18 cellular contexts compared by ENCODE assay signal in the genomic region with DNA sequence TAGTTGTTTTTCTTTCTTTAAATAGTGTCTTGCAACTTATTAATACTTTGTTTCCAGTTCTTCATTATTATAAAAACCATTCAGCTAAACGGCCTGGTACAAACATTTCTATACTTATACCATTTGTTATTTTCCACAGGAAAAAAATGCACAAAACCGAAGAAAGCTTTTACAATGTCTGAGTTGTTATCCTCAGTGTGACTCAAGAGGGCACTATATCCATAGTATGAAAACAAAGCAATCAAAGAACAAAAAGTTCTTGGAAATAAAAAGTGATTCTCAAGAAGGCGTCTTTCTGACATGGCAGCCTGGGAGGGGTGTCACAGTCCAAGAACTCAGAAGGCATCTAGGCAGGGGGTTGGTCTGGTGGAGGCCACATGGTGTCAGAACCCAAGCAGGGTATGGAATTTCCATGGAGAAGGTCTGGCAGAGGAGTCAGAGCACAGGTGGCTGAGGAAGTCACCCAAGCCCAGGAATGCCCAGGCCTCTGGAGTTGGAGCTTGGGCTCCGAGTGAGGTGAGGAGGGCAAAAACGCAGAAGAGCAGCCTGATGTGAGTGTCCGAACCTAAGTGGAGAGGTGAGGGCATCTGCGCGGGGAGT.
DNase-seq lines count a peak whose midpoint lies in the region; ATAC-seq, FAIRE-seq and TF ChIP-seq lines count a peak whose summit lies in the region.
"Had no signal": no experiment of that assay in that cellular context is flagged by ENCODE, and none has a peak within 500 bp of the region (broad histone marks: within the 10 kb centered on the region; RNA-seq: fewer than 3 reads in every experiment).

No MANE protein-coding gene starts in this region.

- H3K9me3 Mint-ChIP-seq in natural killer cell, result no peaks in the 10 kb centered on the region
- H3K9me3 Mint-ChIP-seq: activated B cell treated with CpG ODN at 0.5 μM for 24 hours; activated naive CD4-positive, alpha-beta T cell treated with anti-CD3 and anti-CD28 coated beads, Interleukin-2, amount 50 U/mL, for 24 hours; stimulated activated naive CD8-positive, alpha-beta T cell treated with anti-CD3 and anti-CD28 coated beads, Interleukin-15, Interleukin-2, amounts not matched to agents 100 ng/mL and 50 ng/mL, for 24 hours had no signal

- DNase-seq in HepG2 (ENCODE audit: low spot score), result no peak
- DNase-seq in right lobe of liver, result no peak
- DNase-seq in PC-3, result no peak
- DNase-seq in endothelial cell of umbilical vein (ENCODE audit: low read depth, low spot score), result peak; percentile 6
- no peak for DNase-seq in natural killer cell
- DNase-seq: activated B cell treated with CpG ODN at 0.5 μM for 24 hours; Calu3; effector memory CD4-positive, alpha-beta T cell; left ventricle myocardium inferior; NCI-H1930; NCI-H524 treated with DMSO at 0.1 percent for 48 hours; Peyer's patch had no signal

- WGBS in HepG2 (ENCODE audit: low lambda C conversion rate), result 84% methylated on average over 8 of the region's 8 CpGs
- WGBS in right lobe of liver (ENCODE audit: insufficient coverage, low coverage, low lambda C conversion rate, missing lambda C conversion rate), result 91% methylated on average over 7 of the region's 8 CpGs

- in situ Hi-C loops in HepG2 (cut with HindIII; ENCODE audit: extremely low pct_ligation_motif_present, low pct_unique_long_range_greater_than_20kb), result no loop called here

- no peaks in the 10 kb centered on the region for H3F3A ChIP-seq in PC-3 (ENCODE audit: low read length, unreplicated experiment)

- no peak for TF ChIP-seq RAD21 in HepG2 (CRISPR knock-in tag; IDR thresholded peaks at IDR 0.05)

- TF ChIP-seq EP300 in HepG2 (IDR thresholded peaks at IDR 0.05; ENCODE audit: low read depth in 2 of 2, low read length in 2 of 2) (no peak), HepG2 (CRISPR knock-in tag; IDR thresholded peaks at IDR 0.05; ENCODE audit: borderline replicate concordance) (no peak)

- H3K9me3 ChIP-seq in HepG2 (ENCODE audit: low read length) (no peaks in the 10 kb centered on the region), right lobe of liver (no peaks in the 10 kb centered on the region), PC-3 (ENCODE audit: low read length) (no peaks in the 10 kb centered on the region), endothelial cell of umbilical vein (replicated peaks; ENCODE audit: control insufficient read depth, insufficient read depth, low read length) (no peaks in the 10 kb centered on the region)
- H3K9me3 ChIP-seq: left ventricle myocardium inferior, Peyer's patch had no signal

- no TSS peak for BruUV-seq in HepG2 (replicated peaks; lab: Mats Ljungman, UMichigan)
- BruUV-seq in PC-3 (replicated peaks; lab: Mats Ljungman, UMichigan), result no TSS peak
- BruUV-seq in endothelial cell of umbilical vein (replicated peaks; lab: Mats Ljungman, UMichigan), result no TSS peak

- H3K36me3 ChIP-seq in HepG2 (replicated peaks in 1 of 2; ENCODE audit: control insufficient read depth in 1 of 2, insufficient read depth in 2 of 2, low read length in 2 of 2) (peaks cover 9 to 11% of the 10 kb centered on the region in 2 experiments; a peak in 4 of 5 replicates), right lobe of liver (peaks cover 0 to 40% (median 21%) of the 10 kb centered on the region in 4 donors), PC-3 (ENCODE audit: low read depth, low read length) (peaks cover 24% of the 10 kb centered on the region), endothelial cell of umbilical vein (ENCODE audit: control insufficient read depth in 2 of 2, extremely low read depth in 1 of 2, insufficient read depth in 2 of 2, low read length in 2 of 2) (peaks cover 3 to 21% of the 10 kb centered on the region in 2 experiments)

- H3K4me3 Mint-ChIP-seq in natural killer cell, result no peak overlapping the region
- H3K4me3 Mint-ChIP-seq: activated B cell treated with CpG ODN at 0.5 μM for 24 hours; activated naive CD4-positive, alpha-beta T cell treated with anti-CD3 and anti-CD28 coated beads, Interleukin-2, amount 50 U/mL, for 24 hours; stimulated activated naive CD8-positive, alpha-beta T cell treated with anti-CD3 and anti-CD28 coated beads, Interleukin-15, Interleukin-2, amounts not matched to agents 100 ng/mL and 50 ng/mL, for 24 hours had no signal

- no peaks in the 10 kb centered on the region for H3K9me2 ChIP-seq in PC-3 (replicated peaks; ENCODE audit: low read length)

- no peaks in the 10 kb centered on the region for H3K27me3 Mint-ChIP-seq in natural killer cell (ENCODE audit: low read depth in 2 of 2)
- H3K27me3 Mint-ChIP-seq: activated B cell treated with CpG ODN at 0.5 μM for 24 hours; activated naive CD4-positive, alpha-beta T cell treated with anti-CD3 and anti-CD28 coated beads, Interleukin-2, amount 50 U/mL, for 24 hours; stimulated activated naive CD8-positive, alpha-beta T cell treated with anti-CD3 and anti-CD28 coated beads, Interleukin-15, Interleukin-2, amounts not matched to agents 100 ng/mL and 50 ng/mL, for 24 hours had no signal

- CTCF ChIA-PET in HepG2 (lab: Yijun Ruan, JAX; ENCODE audit: low intra/inter-chr PET ratio, low total read pairs), result no interaction called here
- CTCF ChIA-PET in PC-3 (lab: Charles Lee), result no interaction called here
- CTCF ChIA-PET in endothelial cell of umbilical vein (lab: Charles Lee), result interaction anchor here (1.4 kb wide), 1 partner anchor 9 kb away, joined by 5 read pairs; no protein-coding TSS in a partner anchor

- no peaks in the 10 kb centered on the region for H3K9me1 ChIP-seq in endothelial cell of umbilical vein (replicated peaks; ENCODE audit: control insufficient read depth, extremely low read depth, insufficient read depth, low read length)

- no peak overlapping the region for H3K4me2 ChIP-seq in HepG2 (ENCODE audit: low read depth, low read length)
- H3K4me2 ChIP-seq in PC-3 (ENCODE audit: low read length), result no peak overlapping the region
- H3K4me2 ChIP-seq in endothelial cell of umbilical vein (ENCODE audit: insufficient read depth, low read length), result no peak overlapping the region

- no peaks in the 10 kb centered on the region for H4K20me1 ChIP-seq in HepG2 (ENCODE audit: insufficient read depth, low read length)
- no peaks in the 10 kb centered on the region for H4K20me1 ChIP-seq in PC-3 (ENCODE audit: low read length)
- no peaks in the 10 kb centered on the region for H4K20me1 ChIP-seq in endothelial cell of umbilical vein (replicated peaks; ENCODE audit: control insufficient read depth, extremely low read depth, insufficient read depth, low read length)

- no peaks in the 10 kb centered on the region for H3K79me2 ChIP-seq in HepG2 (ENCODE audit: insufficient read depth, low read length)
- H3K79me2 ChIP-seq in PC-3 (ENCODE audit: low read length), result no peaks in the 10 kb centered on the region
- no peaks in the 10 kb centered on the region for H3K79me2 ChIP-seq in endothelial cell of umbilical vein (ENCODE audit: control insufficient read depth, insufficient read depth, low read length)

- TF ChIP-seq POLR2A in HepG2 (IDR thresholded peaks at IDR 0.05; ENCODE audit: insufficient read depth in 1 of 2, low read depth in 2 of 2, low read length in 2 of 2), result no peak
- no peak for TF ChIP-seq POLR2A in right lobe of liver (IDR thresholded peaks at IDR 0.05)
- no peak for TF ChIP-seq POLR2A in endothelial cell of umbilical vein (IDR thresholded peaks at IDR 0.05; ENCODE audit: low read depth, low read length)

- H3K9ac ChIP-seq in HepG2 (ENCODE audit: insufficient read depth, low read depth, low read length) (no peak overlapping the region), PC-3 (ENCODE audit: low read length) (no peak overlapping the region), endothelial cell of umbilical vein (replicated peaks; ENCODE audit: extremely low read depth, insufficient read depth, low read length) (no peak overlapping the region)

- TF ChIP-seq CTCF in HepG2 (CRISPR knock-in tag; IDR thresholded peaks at IDR 0.05) (peak; percentile 17; the same call in 1 of the 2 replicates), right lobe of liver (IDR thresholded peaks at IDR 0.05) (no peak), PC-3 (conservative IDR thresholded peaks at IDR 0.05; ENCODE audit: low read depth, low read length) (peak; percentile 41), endothelial cell of umbilical vein (IDR thresholded peaks at IDR 0.05; ENCODE audit: extremely low read depth in 1 of 2, insufficient read depth in 1 of 2, low read depth in 1 of 2, low read length in 2 of 2) (no peak), natural killer cell (IDR thresholded peaks at IDR 0.05) (no peak)

- no peak overlapping the region for H2AFZ ChIP-seq in HepG2 (ENCODE audit: low read length)
- H2AFZ ChIP-seq in PC-3 (ENCODE audit: low read length), result no peak overlapping the region
- no peak overlapping the region for H2AFZ ChIP-seq in endothelial cell of umbilical vein (ENCODE audit: low read depth, low read length)

- peak; percentile 24; the same call in 1 of the 3 replicates for ATAC-seq in HepG2
- ATAC-seq in right lobe of liver, result no peak
- ATAC-seq in PC-3, result no peak
- no peak for ATAC-seq in GM19395 (IDR thresholded peaks at IDR 0.05; ENCODE audit: unreplicated experiment)
- ATAC-seq in GM18520 (IDR thresholded peaks at IDR 0.05; ENCODE audit: unreplicated experiment), result no peak
- ATAC-seq in natural killer cell, result no peak
- no peak for ATAC-seq in HG03520 (IDR thresholded peaks at IDR 0.05; ENCODE audit: unreplicated experiment)

- FAIRE-seq in HepG2 (lab: Jason Lieb, UNC) (no peak), endothelial cell of umbilical vein (lab: Jason Lieb, UNC) (no peak)
- FAIRE-seq: urothelium cell line had no signal

- no peaks in the 10 kb centered on the region for H3K4me1 Mint-ChIP-seq in natural killer cell
- H3K4me1 Mint-ChIP-seq: activated B cell treated with CpG ODN at 0.5 μM for 24 hours; activated naive CD4-positive, alpha-beta T cell treated with anti-CD3 and anti-CD28 coated beads, Interleukin-2, amount 50 U/mL, for 24 hours had no signal

- H3K27me3 ChIP-seq in HepG2 (ENCODE audit: control insufficient read depth in 1 of 2, insufficient read depth in 2 of 2, low read length in 2 of 2) (no peaks in the 10 kb centered on the region), right lobe of liver (no peaks in the 10 kb centered on the region), PC-3 (ENCODE audit: low read length) (no peaks in the 10 kb centered on the region), endothelial cell of umbilical vein (ENCODE audit: control insufficient read depth in 2 of 2, insufficient read depth in 2 of 2, low read length in 2 of 2) (no peaks in the 10 kb centered on the region)
- H3K27me3 ChIP-seq: Peyer's patch had no signal

- H3K4me1 ChIP-seq in HepG2 (ENCODE audit: insufficient read depth, low read length), result peaks cover 38% of the 10 kb centered on the region
- peaks cover 0 to 19% (median 6%) of the 10 kb centered on the region in 4 donors for H3K4me1 ChIP-seq in right lobe of liver
- no peaks in the 10 kb centered on the region for H3K4me1 ChIP-seq in PC-3 (ENCODE audit: insufficient read depth, low read length)
- no peaks in the 10 kb centered on the region for H3K4me1 ChIP-seq in endothelial cell of umbilical vein (ENCODE audit: control insufficient read depth, extremely low read depth, insufficient read depth, low read length)
- H3K4me1 ChIP-seq: left ventricle myocardium inferior, Peyer's patch had no signal

- intact Hi-C loops in HepG2 (cut with micrococcal nuclease; ENCODE audit: unreplicated experiment), result no loop called here
- intact Hi-C loops in right lobe of liver (cut with DNase I), result no loop called here
- intact Hi-C loops in PC-3 (cut with micrococcal nuclease), result loop anchor here (5.0 kb wide), 1 partner anchor 37 kb away; no protein-coding TSS in a partner anchor
- intact Hi-C loops in endothelial cell of umbilical vein (cut with micrococcal nuclease), result no loop called here
- intact Hi-C loops in natural killer cell (cut with micrococcal nuclease), result no loop called here

- dilution Hi-C loops in endothelial cell of umbilical vein (cut with MboI; ENCODE audit: extremely low pct_ligation_motif_present, low sequenced_read_pairs), result no loop called here

- H3K4me3 ChIP-seq in HepG2 (replicated peaks in 1 of 3; ENCODE audit: insufficient read depth in 1 of 3, low read depth in 2 of 3, low read length in 3 of 3), result no peak overlapping the region
- no peak overlapping the region for H3K4me3 ChIP-seq in right lobe of liver
- H3K4me3 ChIP-seq in PC-3 (ENCODE audit: low read length), result no peak overlapping the region
- no peak overlapping the region for H3K4me3 ChIP-seq in endothelial cell of umbilical vein (replicated peaks in 1 of 3; ENCODE audit: insufficient read depth in 1 of 3, low read depth in 1 of 3, low read length in 3 of 3)
- H3K4me3 ChIP-seq: left ventricle myocardium inferior, Peyer's patch had no signal

- peaks cover 20% of the 10 kb centered on the region for H3K36me3 Mint-ChIP-seq in natural killer cell

- POLR2A ChIA-PET in HepG2 (lab: Yijun Ruan, JAX) (no interaction called here), PC-3 (lab: Charles Lee; ENCODE audit: unreplicated experiment) (no interaction called here), endothelial cell of umbilical vein (lab: Charles Lee) (interaction anchor here (0.6 kb wide), 2 partner anchors 11 to 216 kb away, joined by 4 to 7 read pairs; no protein-coding TSS in a partner anchor)

- H3K27ac Mint-ChIP-seq in natural killer cell, result peak overlapping the region in 1 of 2 donors; percentile 70
- H3K27ac Mint-ChIP-seq: activated B cell treated with CpG ODN at 0.5 μM for 24 hours; activated naive CD4-positive, alpha-beta T cell treated with anti-CD3 and anti-CD28 coated beads, Interleukin-2, amount 50 U/mL, for 24 hours; stimulated activated naive CD8-positive, alpha-beta T cell treated with anti-CD3 and anti-CD28 coated beads, Interleukin-15, Interleukin-2, amounts not matched to agents 100 ng/mL and 50 ng/mL, for 24 hours had no signal

- H3K27ac ChIP-seq in HepG2 (ENCODE audit: extremely low read length, insufficient read depth, low read length), result peak overlapping the region; percentile 20
- H3K27ac ChIP-seq in right lobe of liver, result no peak overlapping the region
- no peak overlapping the region for H3K27ac ChIP-seq in PC-3 (ENCODE audit: low read length)
- no peak overlapping the region for H3K27ac ChIP-seq in endothelial cell of umbilical vein (ENCODE audit: insufficient read depth, low read depth, low read length)
- H3K27ac ChIP-seq: left ventricle myocardium inferior, Peyer's patch had no signal

Comparison
In these comparisons a context has a peak if more than half of its experiments do, and no peak if none do; other contexts are left out.
1. CTCF ChIP-seq: peak in HepG2 (single experiment) and PC-3 (single experiment); none in right lobe of liver (0 of 4), endothelial cell of umbilical vein (0 of 2) and natural killer cell (single experiment).